In genomic region chr17:18004345-18004744, GRCh38 we compare ENCODE assay signal across 21 cellular contexts. TPM values are rescaled to one million over a fixed set of nuclear protein-coding genes. Genes with fewer than 3 reads are reported as not detected.
DNase-seq lines count a peak whose midpoint lies in the region; ATAC-seq and TF ChIP-seq lines count a peak whose summit lies in the region.
"Had no signal": no experiment of that assay in that cellular context is flagged by ENCODE, and none has a peak within 500 bp of the region (broad histone marks: within the 10 kb centered on the region; RNA-seq: fewer than 3 reads in every experiment).

No MANE protein-coding gene starts in this region.

- 94 to 100% methylated on average over 7 to 9 of the region's 9 CpGs for WGBS in endodermal cell (ENCODE audit: insufficient coverage in 1 of 2, insufficient read length in 1 of 2), 2 experiments

- H3K4me3 ChIP-seq in endodermal cell (ENCODE audit: low read length) = no peak overlapping the region
- H3K4me3 ChIP-seq: cardiac muscle cell, gastroesophageal sphincter, skin epidermis had no signal

- H3K4me3 Mint-ChIP-seq in endodermal cell = no peak overlapping the region
- H3K4me3 Mint-ChIP-seq: mesothelial cell of epicardium; neural crest cell; stimulated activated naive CD8-positive, alpha-beta T cell treated with anti-CD3 and anti-CD28 coated beads, Interleukin-15, amount 100 ng/mL, for 72 hours; T-cell had no signal

- H3K27me3 ChIP-seq in endodermal cell (ENCODE audit: control insufficient read depth, insufficient read depth, low read length, poor library complexity, severe bottlenecking) = no peaks in the 10 kb centered on the region
- H3K27me3 ChIP-seq: cardiac muscle cell, gastroesophageal sphincter had no signal

- H3K9ac ChIP-seq in endodermal cell (ENCODE audit: extremely low read depth, low read length, poor library complexity, severe bottlenecking) = no peak overlapping the region

- intact Hi-C loops in left colon (cut with DNase I, micrococcal nuclease) = no loop called here

- peaks cover 13% of the 10 kb centered on the region for H3K4me1 ChIP-seq in endodermal cell (ENCODE audit: control insufficient read depth, insufficient read depth, low read length)
- H3K4me1 ChIP-seq: gastroesophageal sphincter had no signal

- ATAC-seq in left colon (no peak), GM21723 (IDR thresholded peaks at IDR 0.05; ENCODE audit: unreplicated experiment) (no peak)
- ATAC-seq: gastroesophageal sphincter; stimulated activated naive CD8-positive, alpha-beta T cell treated with anti-CD3 and anti-CD28 coated beads, Interleukin-15, amount 100 ng/mL, for 72 hours; T-cell had no signal

- no peaks in the 10 kb centered on the region for H3K27me3 Mint-ChIP-seq in endodermal cell (ENCODE audit: insufficient read depth)
- H3K27me3 Mint-ChIP-seq: stimulated activated naive CD8-positive, alpha-beta T cell treated with anti-CD3 and anti-CD28 coated beads, Interleukin-15, amount 100 ng/mL, for 72 hours; T-cell had no signal

- no peaks in the 10 kb centered on the region for H3K9me3 Mint-ChIP-seq in endodermal cell
- H3K9me3 Mint-ChIP-seq: mesothelial cell of epicardium; neural crest cell; stimulated activated naive CD8-positive, alpha-beta T cell treated with anti-CD3 and anti-CD28 coated beads, Interleukin-15, amount 100 ng/mL, for 72 hours; T-cell had no signal

- H3K9me3 ChIP-seq in endodermal cell (ENCODE audit: control insufficient read depth, low read length) = no peaks in the 10 kb centered on the region
- H3K9me3 ChIP-seq: gastroesophageal sphincter had no signal

- TF ChIP-seq CTCF in endodermal cell (conservative IDR thresholded peaks at IDR 0.05) = no peak

- H3K27ac ChIP-seq in endodermal cell (ENCODE audit: low read depth, low read length) = no peak overlapping the region
- H3K27ac ChIP-seq: cardiac muscle cell, gastroesophageal sphincter, skin epidermis had no signal

- H3K36me3 ChIP-seq in endodermal cell (ENCODE audit: control insufficient read depth, insufficient read depth, low read length) = peaks cover 42% of the 10 kb centered on the region
- H3K36me3 ChIP-seq: cardiac muscle cell had no signal

- peak; percentile 4 for DNase-seq in Caki2 (ENCODE audit: low read depth)
- peak; percentile 87 for DNase-seq in NCI-H1105 (lab: John Stamatoyannopoulos, UW)
- DNase-seq in NCI-H345 (lab: John Stamatoyannopoulos, UW) = peak; percentile 54
- peak; percentile 47 for DNase-seq in endodermal cell
- DNase-seq in left colon = no peak
- DNase-seq in DMS153 treated with DMSO at 0.1 percent for 48 hours (lab: John Stamatoyannopoulos, UW; ENCODE audit: unreplicated experiment) = no peak
- DNase-seq in effector CD4-positive, alpha-beta T cell = no peak
- DNase-seq: activated CD4-positive, alpha-beta T cell treated with anti-CD3 and anti-CD28 coated beads, Interleukin-2, amount 50 U/mL, for 4 hours; activated effector memory CD4-positive, alpha-beta T cell treated with anti-CD3 and anti-CD28 coated beads, Interleukin-2, amount 50 U/mL, for 16 hours; Karpas-422; NCI-H1930; stimulated activated CD4-positive, alpha-beta T cell treated with anti-CD3 and anti-CD28 coated beads, Interleukin-2, amount 100 ng/mL, for 48 hours; stimulated activated naive CD8-positive, alpha-beta T cell treated with anti-CD3 and anti-CD28 coated beads, Interleukin-15, amount 100 ng/mL, for 72 hours; T-cell had no signal

- H3K4me1 Mint-ChIP-seq in endodermal cell = peaks cover 13% of the 10 kb centered on the region
- H3K4me1 Mint-ChIP-seq: mesothelial cell of epicardium, T-cell had no signal

- in situ Hi-C loops in Caki2 (cut with HindIII; ENCODE audit: low pct_unique_long_range_greater_than_20kb, low sequenced_read_pairs) = no loop called here

- peaks cover 13% of the 10 kb centered on the region for H3K36me3 Mint-ChIP-seq in endodermal cell (ENCODE audit: low read depth)

- no peak overlapping the region for H3K27ac Mint-ChIP-seq in endodermal cell
- H3K27ac Mint-ChIP-seq: mesothelial cell of epicardium; progenitor cell of endocrine pancreas; stimulated activated naive CD8-positive, alpha-beta T cell treated with anti-CD3 and anti-CD28 coated beads, Interleukin-15, amount 100 ng/mL, for 72 hours; T-cell had no signal

RNA-seq across cellular contexts. Expression of gene DRC3, which starts 31.7 kb away (rescaled TPM):
- total RNA-seq in Caki2 (2014; rRNA removed; shearing (Covaris generic); ENCODE audit: low replicate concordance) = 0.03 TPM in 1 of 2 replicates, not detected in the other
- 1 to 10 TPM; 2.0 to 2.6 TPM for total RNA-seq in endodermal cell
- polyA plus RNA-seq in endodermal cell (2013, experiment 1 of 2) = 2.2 TPM
- polyA plus RNA-seq in endodermal cell (2013, experiment 2 of 2) = 2.2 TPM
- 1 to 10 TPM in 1 of 2 donors, under 1 TPM in 1; 0.61 to 1.3 TPM for total RNA-seq in left colon

RNA-seq across cellular contexts. Expression of gene TOM1L2, which starts 32.1 kb away (rescaled TPM):
- total RNA-seq in Caki2 (2014; rRNA removed; shearing (Covaris generic); ENCODE audit: low replicate concordance) = 4.3 and 6.4 TPM in 2 replicates
- total RNA-seq in endodermal cell = 10 to 100 TPM; 10.2 to 11.5 TPM
- 16.1 TPM for polyA plus RNA-seq in endodermal cell (2013, experiment 1 of 2)
- 14.8 TPM for polyA plus RNA-seq in endodermal cell (2013, experiment 2 of 2)
- total RNA-seq in left colon = 10 to 100 TPM; 55.5 to 72.9 TPM

RNA-seq across cellular contexts. Expression of gene ATPAF2, which starts 34.6 kb away (rescaled TPM):
- total RNA-seq in Caki2 (2014; rRNA removed; shearing (Covaris generic); ENCODE audit: low replicate concordance) = 16.5 and 31.9 TPM in 2 replicates
- 10 to 100 TPM; 31.4 to 50.8 TPM for total RNA-seq in endodermal cell
- polyA plus RNA-seq in endodermal cell (2013, experiment 1 of 2) = 40.7 TPM
- polyA plus RNA-seq in endodermal cell (2013, experiment 2 of 2) = 44.1 TPM
- 10 to 100 TPM; 29.0 to 32.0 TPM for total RNA-seq in left colon

RNA-seq across cellular contexts. Expression of gene GID4, which starts 34.9 kb away (rescaled TPM):
- total RNA-seq in Caki2 (2014; rRNA removed; shearing (Covaris generic); ENCODE audit: low replicate concordance) = 2.6 and 7.8 TPM in 2 replicates
- total RNA-seq in endodermal cell = 10 to 100 TPM; 20.5 to 20.8 TPM
- 17.2 TPM for polyA plus RNA-seq in endodermal cell (2013, experiment 1 of 2)
- polyA plus RNA-seq in endodermal cell (2013, experiment 2 of 2) = 17.1 TPM
- total RNA-seq in left colon = 1 to 10 TPM; 4.7 to 7.0 TPM

Comparison
In these comparisons a context has a peak if more than half of its experiments do, and no peak if none do; other contexts are left out.
1. DNase-seq: peak in Caki2 (single experiment), NCI-H1105 (single experiment), NCI-H345 (single experiment) and endodermal cell (single experiment); none in left colon (0 of 2), DMS153 treated with DMSO at 0.1 percent for 48 hours (single experiment) and effector CD4-positive, alpha-beta T cell (single experiment).